25 cellular contexts compared by ENCODE assay signal in genomic region chr5:136963521-136963920, GRCh38.
"Had no signal": no experiment of that assay in that cellular context is flagged by ENCODE, and none has a peak within 500 bp of the region (broad histone marks: within the 10 kb centered on the region; RNA-seq: fewer than 3 reads in every experiment).

No MANE protein-coding gene starts in this region.

- H3K36me3 ChIP-seq: ascending aorta, SJCRH30 had no signal

- H3K4me1 ChIP-seq: ascending aorta, SJCRH30 had no signal

- H3K4me3 ChIP-seq: ascending aorta, SJCRH30, SK-N-MC had no signal

- H3K27me3 Mint-ChIP-seq: activated CD4-positive, alpha-beta T cell treated with anti-CD3 and anti-CD28 coated beads, Interleukin-2, amount 10 ng/mL, durations not matched to agents 24 days and 14 days; activated naive CD8-positive, alpha-beta T cell treated with anti-CD3 and anti-CD28 coated beads for 36 hours; activated T-helper 17 cell treated with anti-CD3 and anti-CD28 coated beads, Interleukin-2, amount 50 U/mL, for 72 hours had no signal

- H3K27ac Mint-ChIP-seq: activated CD4-positive, alpha-beta T cell treated with anti-CD3 and anti-CD28 coated beads, Interleukin-2, amount 10 ng/mL, durations not matched to agents 24 days and 14 days; activated CD8-positive, alpha-beta T cell treated with anti-CD3 and anti-CD28 coated beads for 36 hours; activated naive CD8-positive, alpha-beta T cell treated with anti-CD3 and anti-CD28 coated beads for 36 hours; activated T-cell treated with anti-CD3 and anti-CD28 coated beads, Interleukin-2, amount 50 U/mL, for 72 hours; activated T-helper 17 cell treated with anti-CD3 and anti-CD28 coated beads, Interleukin-2, amount 50 U/mL, for 72 hours had no signal

- H3K4me1 Mint-ChIP-seq: activated CD4-positive, alpha-beta T cell treated with anti-CD3 and anti-CD28 coated beads, Interleukin-2, amount 10 ng/mL, durations not matched to agents 24 days and 14 days; activated naive CD8-positive, alpha-beta T cell treated with anti-CD3 and anti-CD28 coated beads for 36 hours; activated T-helper 17 cell treated with anti-CD3 and anti-CD28 coated beads, Interleukin-2, amount 50 U/mL, for 72 hours had no signal

- H3K27ac ChIP-seq: ascending aorta, SJCRH30, SK-N-MC had no signal

- H3K27me3 ChIP-seq: ascending aorta, SJCRH30 had no signal

- DNase-seq: activated CD4-positive, alpha-beta T cell treated with anti-CD3 and anti-CD28 coated beads, Interleukin-2, amount 10 ng/mL, durations not matched to agents 24 days and 14 days; activated CD4-positive, alpha-beta T cell treated with anti-CD3 and anti-CD28 coated beads, Interleukin-2, amount 50 U/mL, for 4 hours; activated CD8-positive, alpha-beta T cell treated with anti-CD3 and anti-CD28 coated beads for 36 hours; activated effector memory CD4-positive, alpha-beta T cell treated with anti-CD3 and anti-CD28 coated beads, Interleukin-2, amount 50 U/mL, for 16 hours; activated naive CD4-positive, alpha-beta T cell; activated naive CD4-positive, alpha-beta T cell treated with anti-CD3 and anti-CD28 coated beads, Interleukin-2, amount 50 U/mL, for 16 hours; activated naive CD8-positive, alpha-beta T cell treated with anti-CD3 and anti-CD28 coated beads for 36 hours; activated T-cell treated with anti-CD3 and anti-CD28 coated beads, Interleukin-2, amount 50 U/mL, for 1 hour; activated T-cell treated with anti-CD3 and anti-CD28 coated beads, Interleukin-2, amount 50 U/mL, for 72 hours; amniotic stem cell; Kasumi-1; KG1; MM.1S; NCI-H1105; NCI-H1417 treated with DMSO at 0.1 percent for 48 hours; NCI-H187 treated with DMSO at 0.1 percent for 48 hours; NCI-H226; NCI-H446 treated with DMSO at 0.1 percent for 48 hours; NCI-H524 treated with DMSO at 0.1 percent for 48 hours; NK-92 treated with Interleukin-12 subunit alpha and Interleukin-12 subunit beta, amount 100 ng/mL, for 24 hours; SJCRH30; T1000 had no signal

- ATAC-seq: activated CD8-positive, alpha-beta T cell treated with anti-CD3 and anti-CD28 coated beads for 36 hours; activated T-cell treated with anti-CD3 and anti-CD28 coated beads, Interleukin-2, amount 50 U/mL, for 72 hours; activated T-helper 17 cell treated with anti-CD3 and anti-CD28 coated beads, Interleukin-2, amount 50 U/mL, for 72 hours had no signal

- H3K36me3 Mint-ChIP-seq: activated naive CD8-positive, alpha-beta T cell treated with anti-CD3 and anti-CD28 coated beads for 36 hours had no signal

- H3K4me3 Mint-ChIP-seq: activated CD4-positive, alpha-beta T cell treated with anti-CD3 and anti-CD28 coated beads, Interleukin-2, amount 10 ng/mL, durations not matched to agents 24 days and 14 days; activated CD8-positive, alpha-beta T cell treated with anti-CD3 and anti-CD28 coated beads for 36 hours; activated naive CD8-positive, alpha-beta T cell treated with anti-CD3 and anti-CD28 coated beads for 36 hours; activated T-cell treated with anti-CD3 and anti-CD28 coated beads, Interleukin-2, amount 50 U/mL, for 72 hours; activated T-helper 17 cell treated with anti-CD3 and anti-CD28 coated beads, Interleukin-2, amount 50 U/mL, for 72 hours had no signal

- H3K9me3 Mint-ChIP-seq: activated CD4-positive, alpha-beta T cell treated with anti-CD3 and anti-CD28 coated beads, Interleukin-2, amount 10 ng/mL, durations not matched to agents 24 days and 14 days; activated CD8-positive, alpha-beta T cell treated with anti-CD3 and anti-CD28 coated beads for 36 hours; activated naive CD8-positive, alpha-beta T cell treated with anti-CD3 and anti-CD28 coated beads for 36 hours had no signal

- H3K9me3 ChIP-seq: SJCRH30 had no signal
